12 cellular contexts compared by ENCODE assay signal in genomic region chr5:54306893-54307292, GRCh38. TPM values are rescaled to one million over a fixed set of nuclear protein-coding genes. Genes with fewer than 3 reads are reported as not detected.
DNase-seq lines count a peak whose midpoint lies in the region; ATAC-seq and TF ChIP-seq lines count a peak whose summit lies in the region.
"Had no signal": no experiment of that assay in that cellular context is flagged by ENCODE, and none has a peak within 500 bp of the region (broad histone marks: within the 10 kb centered on the region; RNA-seq: fewer than 3 reads in every experiment).

No MANE protein-coding gene starts in this region.

- H3K4me3 ChIP-seq in Loucy (ENCODE audit: low read length, poor library complexity, severe bottlenecking), result peak overlapping the region; percentile 28
- H3K4me3 ChIP-seq in liver (ENCODE audit: low read depth in 1 of 3, low read length in 3 of 3), result no peak overlapping the region
- H3K4me3 ChIP-seq: GM23248 had no signal

- no peak overlapping the region for H3K27ac ChIP-seq in liver (ENCODE audit: low read depth in 1 of 2, low read length in 2 of 2)
- H3K27ac ChIP-seq: GM23248 had no signal

- H3K79me2 ChIP-seq in Loucy (ENCODE audit: insufficient read depth, low read length), result peaks cover 66% of the 10 kb centered on the region

- H3F3A ChIP-seq in Loucy (ENCODE audit: low read depth), result no peaks in the 10 kb centered on the region

- H3K27me3 ChIP-seq in Loucy (ENCODE audit: insufficient read depth, low read length, poor library complexity, severe bottlenecking) (no peaks in the 10 kb centered on the region), liver (ENCODE audit: control insufficient read depth in 4 of 4, insufficient read depth in 4 of 4, low read length in 3 of 4) (no peaks in the 10 kb centered on the region)

- 63% methylated on average over 1 of the region's 1 CpG for WGBS in liver

- H3K4me1 Mint-ChIP-seq in brain, result peaks cover 46% of the 10 kb centered on the region

- H3K27ac Mint-ChIP-seq in brain, result no peak overlapping the region
- H3K27ac Mint-ChIP-seq: CD8-positive, alpha-beta memory T cell had no signal

- H3K36me3 Mint-ChIP-seq in brain, result no peaks in the 10 kb centered on the region

- no peaks in the 10 kb centered on the region for H3K9me2 ChIP-seq in Loucy (replicated peaks; ENCODE audit: low read depth, low read length)

- in situ Hi-C loops in GM13976 (cut with MboI; ENCODE audit: low sequenced_read_pairs, unreplicated experiment), result no loop called here

- H3K9me3 ChIP-seq in Loucy (ENCODE audit: insufficient read depth, low read depth, low read length) (no peaks in the 10 kb centered on the region), liver (ENCODE audit: control insufficient read depth in 4 of 4, low read length in 3 of 4) (no peaks in the 10 kb centered on the region)

- TF ChIP-seq CTCF in Loucy (conservative IDR thresholded peaks at IDR 0.05; ENCODE audit: low read length) (no peak), brain (conservative IDR thresholded peaks at IDR 0.05) (no peak), liver (IDR thresholded peaks at IDR 0.05; ENCODE audit: low read depth, low read length, missing input control) (no peak), GM13976 (IDR thresholded peaks at IDR 0.05; ENCODE audit: borderline replicate concordance, control extremely low read depth, extremely low read depth, insufficient read depth, missing control alignments) (no peak)

- peaks cover 11% of the 10 kb centered on the region for H4K20me1 ChIP-seq in Loucy (ENCODE audit: insufficient read depth, low read length, poor library complexity, severe bottlenecking)

- H3K4me1 ChIP-seq in Loucy (ENCODE audit: insufficient read depth, low read length, poor library complexity, severe bottlenecking) (peaks cover 57% of the 10 kb centered on the region), liver (ENCODE audit: control insufficient read depth in 4 of 4, insufficient read depth in 4 of 4, low read length in 3 of 4) (peaks cover 2 to 23% (median 17%) of the 10 kb centered on the region in 4 donors)

- H3K4me3 Mint-ChIP-seq in brain, result peak overlapping the region in 4 of 5 experiments; percentile 8 to 93 (median 47)
- H3K4me3 Mint-ChIP-seq: CD14-positive monocyte had no signal

- no peaks in the 10 kb centered on the region for H3K9me3 Mint-ChIP-seq in brain
- H3K9me3 Mint-ChIP-seq: CD14-positive monocyte; CD8-positive, alpha-beta memory T cell had no signal

- no peak overlapping the region for H3K9ac ChIP-seq in Loucy (ENCODE audit: low read depth, low read length, poor library complexity, severe bottlenecking)
- no peak overlapping the region for H3K9ac ChIP-seq in liver (ENCODE audit: low read depth in 1 of 2, low read length in 2 of 2)
- H3K9ac ChIP-seq: GM23248 had no signal

- no peak for TF ChIP-seq RAD21 in liver (IDR thresholded peaks at IDR 0.05)

- H3K4me2 ChIP-seq in Loucy (ENCODE audit: low read depth, low read length, poor library complexity, severe bottlenecking), result peak overlapping the region; percentile 95

- DNase-seq in GM13976 (ENCODE audit: low spot score) (no peak), SW 1271 (lab: John Stamatoyannopoulos, UW) (no peak), NCI-H1092 treated with DMSO at 0.1 percent for 48 hours (lab: John Stamatoyannopoulos, UW) (no peak)
- DNase-seq: CD8-positive, alpha-beta memory T cell; DMS53; GM23248 had no signal

- H3K36me3 ChIP-seq in Loucy (ENCODE audit: insufficient read depth, low read length), result no peaks in the 10 kb centered on the region
- no peaks in the 10 kb centered on the region for H3K36me3 ChIP-seq in liver (ENCODE audit: control insufficient read depth in 4 of 4, insufficient read depth in 3 of 4, low read depth in 1 of 4, low read length in 3 of 4)

- H2AFZ ChIP-seq in Loucy (ENCODE audit: low read length), result no peak overlapping the region
- H2AFZ ChIP-seq: GM23248 had no signal

- peaks cover 23% of the 10 kb centered on the region for H3K27me3 Mint-ChIP-seq in brain

- no peak for ATAC-seq in HG02623 (IDR thresholded peaks at IDR 0.05; ENCODE audit: unreplicated experiment)
- ATAC-seq: HCT116 had no signal

TF ChIP-seq in liver, 16 proteins besides CTCF, POLR2A, EP300 and RAD21:
- no peak for TF ChIP-seq NR2F2 (IDR thresholded peaks at IDR 0.05)
- no peak for TF ChIP-seq FOXA1 (IDR thresholded peaks at IDR 0.05)
- TF ChIP-seq, protein P1, sequence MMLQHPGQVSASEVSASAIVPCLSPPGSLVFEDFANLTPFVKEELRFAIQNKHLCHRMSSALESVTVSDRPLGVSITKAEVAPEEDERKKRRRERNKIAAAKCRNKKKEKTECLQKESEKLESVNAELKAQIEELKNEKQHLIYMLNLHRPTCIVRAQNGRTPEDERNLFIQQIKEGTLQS (IDR thresholded peaks at IDR 0.05), result no peak
- peak; percentile 52 to 65 for TF ChIP-seq HNF4A (conservative IDR thresholded peaks at IDR 0.05)
- TF ChIP-seq YY1 (IDR thresholded peaks at IDR 0.05), result no peak
- TF ChIP-seq JUND (IDR thresholded peaks at IDR 0.05), result no peak
- peak; percentile 40 for TF ChIP-seq FOXA2 (IDR thresholded peaks at IDR 0.05)
- TF ChIP-seq TAF1 (conservative IDR thresholded peaks at IDR 0.05), result no peak
- no peak for TF ChIP-seq ZBTB33 (IDR thresholded peaks at IDR 0.05)
- TF ChIP-seq HNF4G (IDR thresholded peaks at IDR 0.05), result no peak
- TF ChIP-seq SP1 (IDR thresholded peaks at IDR 0.05), result no peak
- TF ChIP-seq RXRA (IDR thresholded peaks at IDR 0.05), result no peak
- TF ChIP-seq GABPA (IDR thresholded peaks at IDR 0.05 in 1 of 2, conservative IDR thresholded peaks at IDR 0.05 in 1 of 2), result no peak
- TF ChIP-seq EGR1 (IDR thresholded peaks at IDR 0.05; ENCODE audit: low read depth in 2 of 2), result no peak
- peak; percentile 96 for TF ChIP-seq REST (IDR thresholded peaks at IDR 0.05)
- TF ChIP-seq MAX (IDR thresholded peaks at IDR 0.05), result no peak

RNA-seq across cellular contexts. Expression of gene ARL15, which starts 3.5 kb away (rescaled TPM):
- polyA plus RNA-seq in brain (ENCODE audit: insufficient read depth, low read depth, low replicate concordance), result 37.8 TPM
- total RNA-seq in liver, result 10 to 100 TPM; 19.8 to 24.8 TPM
- polyA plus RNA-seq in liver, result 1 to 10 TPM; 5.0 to 6.8 TPM
